26 cellular contexts compared by ENCODE assay signal in the genomic region with DNA sequence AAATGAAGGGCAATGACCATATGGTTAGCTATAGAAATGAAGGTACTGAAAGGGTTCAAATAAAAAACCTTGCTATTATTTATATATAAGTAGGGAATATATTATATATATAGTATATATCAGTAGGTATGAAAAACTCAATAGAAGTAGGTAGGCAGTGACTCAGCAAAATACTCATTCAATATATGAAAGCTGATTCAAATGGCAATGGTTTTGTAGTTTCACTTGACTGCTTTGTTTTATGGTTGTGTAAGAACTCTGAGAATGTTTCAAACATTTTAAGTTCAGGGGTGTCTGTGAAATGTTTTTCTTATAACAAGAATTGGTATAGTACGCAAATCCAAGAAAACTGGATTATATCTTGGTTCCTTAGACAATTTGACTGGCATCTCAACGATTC. TPM values are rescaled to one million over a fixed set of nuclear protein-coding genes. Genes with fewer than 3 reads are reported as not detected.
DNase-seq lines count a peak whose midpoint lies in the region; ATAC-seq, FAIRE-seq and TF ChIP-seq lines count a peak whose summit lies in the region.
"Had no signal": no experiment of that assay in that cellular context is flagged by ENCODE, and none has a peak within 500 bp of the region (broad histone marks: within the 10 kb centered on the region; RNA-seq: fewer than 3 reads in every experiment).

No MANE protein-coding gene starts in this region.

- TF ChIP-seq POLR2A in GM12878 (IDR thresholded peaks at IDR 0.05; ENCODE audit: low read depth, low read length) (no peak), testis (IDR thresholded peaks at IDR 0.05) (no peak)

- in situ Hi-C loops in Caki2 (cut with HindIII; ENCODE audit: low pct_unique_long_range_greater_than_20kb, low sequenced_read_pairs) (no loop called here), GM12878 (cut with MboI) (no loop called here)

- peaks cover 18% of the 10 kb centered on the region for H4K20me1 ChIP-seq in Loucy (ENCODE audit: insufficient read depth, low read length, poor library complexity, severe bottlenecking)
- H4K20me1 ChIP-seq in GM12878 (ENCODE audit: control insufficient read depth, insufficient read depth): no peaks in the 10 kb centered on the region

- TF ChIP-seq RAD21 in GM12878 (IDR thresholded peaks at IDR 0.05; ENCODE audit: insufficient read depth, low read depth, low read length): no peak

- CTCF ChIA-PET in GM12878 (lab: Yijun Ruan, JAX): interaction anchor here (1.1 kb wide), 1 partner anchor 180 kb away, joined by 4 read pairs; no protein-coding TSS in a partner anchor

- no peaks in the 10 kb centered on the region for H3F3A ChIP-seq in Loucy (ENCODE audit: low read depth)

- no peaks in the 10 kb centered on the region for H3K9me2 ChIP-seq in Loucy (replicated peaks; ENCODE audit: low read depth, low read length)

- H3K36me3 ChIP-seq in Loucy (ENCODE audit: insufficient read depth, low read length): no peaks in the 10 kb centered on the region
- no peaks in the 10 kb centered on the region for H3K36me3 ChIP-seq in GM12878 (ENCODE audit: control insufficient read depth in 2 of 2, insufficient read depth in 2 of 2, low read length in 1 of 2)
- no peaks in the 10 kb centered on the region for H3K36me3 ChIP-seq in testis (ENCODE audit: low read depth, missing control alignments)
- H3K36me3 ChIP-seq: left lung, thoracic aorta had no signal

- peak overlapping the region; percentile 85 for H3K4me2 ChIP-seq in Loucy (ENCODE audit: low read depth, low read length, poor library complexity, severe bottlenecking)
- H3K4me2 ChIP-seq in GM12878 (ENCODE audit: control insufficient read depth, insufficient read depth): no peak overlapping the region

- H3K9ac ChIP-seq in Loucy (ENCODE audit: low read depth, low read length, poor library complexity, severe bottlenecking): no peak overlapping the region
- H3K9ac ChIP-seq in GM12878 (ENCODE audit: control insufficient read depth, insufficient read depth, low read length): no peak overlapping the region

- SMC1A ChIA-PET in GM12878 (lab: Charles Lee; ENCODE audit: uncharacterized antibody, unreplicated experiment): interaction anchor here (1.5 kb wide), 1 partner anchor 72 kb away, joined by 3 read pairs; no protein-coding TSS in a partner anchor

- BruUV-seq in GM12878 (replicated peaks; lab: Mats Ljungman, UMichigan): no TSS peak

- 63% methylated on average over 2 of the region's 2 CpGs for WGBS in GM12878 (ENCODE audit: insufficient coverage, insufficient replicate concordance, low lambda C conversion rate, missing lambda C conversion rate)
- WGBS in testis, 2 donors: 85 to 86% methylated on average over 2 of the region's 2 CpGs

- DNase-seq in Caki2 (ENCODE audit: low read depth) (peak; percentile 22), GM12878 (ENCODE audit: low read depth, low spot score) (no peak), iris pigment epithelial cell (ENCODE audit: low read depth) (peak; percentile 41), NCI-H187 treated with DMSO at 0.1 percent for 48 hours (lab: John Stamatoyannopoulos, UW) (no peak), testis (no peak)
- DNase-seq: activated CD4-positive, alpha-beta T cell treated with anti-CD3 and anti-CD28 coated beads, Interleukin-2, amount 50 U/mL, for 48 hours; activated CD8-positive, alpha-beta memory T cell treated with anti-CD3 and anti-CD28 coated beads, Interleukin-2, amount 50 U/mL, for 48 hours; CD4-positive, alpha-beta T cell; cerebellar nuclear complex; foreskin melanocyte; immature natural killer cell; left lung; naive thymus-derived CD8-positive, alpha-beta T cell; NCI-H1092; NCI-H1930; stimulated activated CD4-positive, alpha-beta T cell treated with anti-CD3 and anti-CD28 coated beads, Interleukin-4, amount 100 ng/mL, for 1 hour; T1000 had no signal

- no peak overlapping the region for H3K4me3 ChIP-seq in Loucy (ENCODE audit: low read length, poor library complexity, severe bottlenecking)
- H3K4me3 ChIP-seq in GM12878: no peak overlapping the region
- H3K4me3 ChIP-seq in testis: no peak overlapping the region
- H3K4me3 ChIP-seq: hepatocyte, left lung, thoracic aorta had no signal

- POLR2A ChIA-PET in GM12878 (lab: Charles Lee): no interaction called here

- H3K27ac ChIP-seq in GM12878 (ENCODE audit: control insufficient read depth, insufficient read depth): peak overlapping the region; percentile 18; the same call in 1 of the 2 replicates
- no peak overlapping the region for H3K27ac ChIP-seq in testis
- H3K27ac ChIP-seq: hepatocyte, left lung, thoracic aorta had no signal

- peaks cover 21% of the 10 kb centered on the region for H3K4me1 ChIP-seq in Loucy (ENCODE audit: insufficient read depth, low read length, poor library complexity, severe bottlenecking)
- no peaks in the 10 kb centered on the region for H3K4me1 ChIP-seq in GM12878 (ENCODE audit: control insufficient read depth, insufficient read depth, low read length)
- H3K4me1 ChIP-seq in testis: no peaks in the 10 kb centered on the region

- no peak for ATAC-seq in GM12878
- no peak for ATAC-seq in HG02885 (IDR thresholded peaks at IDR 0.05; ENCODE audit: poor library complexity, unreplicated experiment)
- ATAC-seq in HG03457 (IDR thresholded peaks at IDR 0.05; ENCODE audit: unreplicated experiment): no peak
- ATAC-seq: activated naive CD4-positive, alpha-beta T cell treated with anti-CD3 and anti-CD28 coated beads, Interleukin-2, amount 50 U/mL, for 72 hours; left lung; naive thymus-derived CD8-positive, alpha-beta T cell; Right ventricle myocardium inferior; stimulated activated memory B cell treated with anti-CD40 and anti-IgM and Interleukin-4, amounts not matched to agents 10 μg/mL and 1 μg/mL and 100 μg/mL, for 72 hours; WTC11 had no signal

- H3K27me3 ChIP-seq in Loucy (ENCODE audit: insufficient read depth, low read length, poor library complexity, severe bottlenecking): no peaks in the 10 kb centered on the region
- H3K27me3 ChIP-seq in GM12878 (replicated peaks in 1 of 2; ENCODE audit: control insufficient read depth in 2 of 2, insufficient read depth in 2 of 2, low read length in 1 of 2): no peaks in the 10 kb centered on the region
- no peaks in the 10 kb centered on the region for H3K27me3 ChIP-seq in testis
- H3K27me3 ChIP-seq: hepatocyte, left lung had no signal

- TF ChIP-seq CTCF in Loucy (conservative IDR thresholded peaks at IDR 0.05; ENCODE audit: low read length) (no peak), GM12878 (IDR thresholded peaks at IDR 0.05 in 2 of 3, conservative IDR thresholded peaks at IDR 0.05 in 1 of 3; ENCODE audit: control insufficient read depth in 2 of 3, extremely low read depth in 1 of 3, insufficient read depth in 1 of 3, low read depth in 3 of 3, low read length in 3 of 3) (no peak), testis (IDR thresholded peaks at IDR 0.05) (no peak)

- RAD21 ChIA-PET in GM12878 (lab: Charles Lee; ENCODE audit: unreplicated experiment): interaction anchor here (1.0 kb wide), 1 partner anchor 174 kb away, joined by 4 read pairs; no protein-coding TSS in a partner anchor

- H2AFZ ChIP-seq in Loucy (ENCODE audit: low read length) (no peak overlapping the region), GM12878 (ENCODE audit: control insufficient read depth, low read depth, low read length) (no peak overlapping the region)
- H2AFZ ChIP-seq: hepatocyte had no signal

- intact Hi-C loops in GM12878 (cut with micrococcal nuclease; ENCODE audit: unreplicated experiment): loop anchor here (10.0 kb wide), 1 partner anchor 180 kb away; no protein-coding TSS in a partner anchor
- intact Hi-C loops in testis (cut with DNase I; ENCODE audit: low total_unique reads): no loop called here

- TF ChIP-seq EP300 in GM12878 (IDR thresholded peaks at IDR 0.05; ENCODE audit: borderline replicate concordance in 1 of 2, control insufficient read depth in 1 of 2, low read depth in 2 of 2, low read length in 2 of 2): no peak

- FAIRE-seq in GM12878 (lab: Jason Lieb, UNC): no peak

- peaks cover 32% of the 10 kb centered on the region for H3K79me2 ChIP-seq in Loucy (ENCODE audit: insufficient read depth, low read length)
- H3K79me2 ChIP-seq in GM12878 (ENCODE audit: control insufficient read depth, insufficient read depth, low read length): peaks cover 25% of the 10 kb centered on the region

- H3K9me3 ChIP-seq in Loucy (ENCODE audit: insufficient read depth, low read depth, low read length) (no peaks in the 10 kb centered on the region), GM12878 (replicated peaks; ENCODE audit: control insufficient read depth, insufficient read depth, low read length) (no peaks in the 10 kb centered on the region; the same call in 2 of the 3 replicates), testis (no peaks in the 10 kb centered on the region)
- H3K9me3 ChIP-seq: left lung, thoracic aorta had no signal

TF ChIP-seq in GM12878, 131 proteins besides CTCF, POLR2A, EP300 and RAD21:
- TF ChIP-seq BACH1 (IDR thresholded peaks at IDR 0.05; ENCODE audit: borderline replicate concordance): peak; percentile 66; the same call in 1 of the 2 replicates
- no peak for TF ChIP-seq BMI1 (IDR thresholded peaks at IDR 0.05; ENCODE audit: borderline replicate concordance)
- no peak for TF ChIP-seq TCF7 (IDR thresholded peaks at IDR 0.05; ENCODE audit: borderline replicate concordance)

RNA-seq across cellular contexts. Expression of a gene that starts 4.1 kb away (rescaled TPM):
- total RNA-seq in Caki2 (2014; rRNA removed; shearing (Covaris generic); ENCODE audit: low replicate concordance): 2.9 and 6.5 TPM in 2 replicates
- 21.7 and 23.0 TPM in 2 replicates for total RNA-seq in GM12878 (2013; cell fraction: nucleolus; rRNA removed)
- 5.5 and 5.9 TPM in 2 replicates for total RNA-seq in GM12878 (2014; rRNA removed)
- total RNA-seq in GM12878 (2014; rRNA removed; fragmentation: Illumina TruSeq; extraction: Trizol): 8.6 and 8.8 TPM in 2 replicates
- total RNA-seq in GM12878 (2021): 5.8 and 5.9 TPM in 2 replicates
- polyA plus RNA-seq in GM12878 (2011; ENCODE audit: low read depth): 1.1 TPM
- polyA plus RNA-seq in GM12878 (2011; rRNA removed): 8.4 and 13.2 TPM in 2 replicates
- polyA plus RNA-seq in GM12878 (2011; cell fraction: cytosol; rRNA removed): 3.5 and 3.8 TPM in 2 replicates
- polyA plus RNA-seq in GM12878 (2011; cell fraction: nucleus; rRNA removed): 4.2 and 4.3 TPM in 2 replicates
- 1.3 and 1.5 TPM in 2 replicates for polyA plus RNA-seq in GM12878 (2012)
- polyA plus RNA-seq in GM12878 (2014; fragmentation: Illumina TruSeq; extraction: Trizol): 5.5 and 6.9 TPM in 2 replicates
- 1 to 10 TPM in 1 of 2 experiments, under 1 TPM in 1; 0.82 to 1.8 TPM for polyA plus RNA-seq in GM12878 (2014; fragmentation: Nextera tagmentation; extraction: Ambion mirVana)
- 3.9 and 4.6 TPM in 2 replicates for polyA plus RNA-seq in GM12878 (2014; rRNA removed)
- polyA plus RNA-seq in GM12878 (2016; fragmentation: Nextera tagmentation; extraction: Ambion mirVana): 1 to 10 TPM; 7.5 to 8.0 TPM
- polyA minus RNA-seq in GM12878 (2011; rRNA and poly(A)+ RNA removed): 7.2 and 10.2 TPM in 2 replicates
- 3.2 and 4.5 TPM in 2 replicates for polyA minus RNA-seq in GM12878 (2011; cell fraction: cytosol; rRNA and poly(A)+ RNA removed)
- polyA minus RNA-seq in GM12878 (2011; cell fraction: nucleus; rRNA and poly(A)+ RNA removed): 2.5 and 4.0 TPM in 2 replicates
- 10 to 100 TPM; 24.5 to 34.4 TPM for total RNA-seq in testis
- polyA plus RNA-seq in testis (ENCODE audit: insufficient read depth, low read depth, low replicate concordance): 12.5 TPM

Comparison
In these comparisons a context has a peak if more than half of its experiments do, and no peak if none do; other contexts are left out.
1. DNase-seq: peak in Caki2 (single experiment) and iris pigment epithelial cell (single experiment); none in GM12878 (single experiment), NCI-H187 treated with DMSO at 0.1 percent for 48 hours (single experiment) and testis (single experiment).